ENCODE assay signal across 9 cellular contexts in the genomic region with DNA sequence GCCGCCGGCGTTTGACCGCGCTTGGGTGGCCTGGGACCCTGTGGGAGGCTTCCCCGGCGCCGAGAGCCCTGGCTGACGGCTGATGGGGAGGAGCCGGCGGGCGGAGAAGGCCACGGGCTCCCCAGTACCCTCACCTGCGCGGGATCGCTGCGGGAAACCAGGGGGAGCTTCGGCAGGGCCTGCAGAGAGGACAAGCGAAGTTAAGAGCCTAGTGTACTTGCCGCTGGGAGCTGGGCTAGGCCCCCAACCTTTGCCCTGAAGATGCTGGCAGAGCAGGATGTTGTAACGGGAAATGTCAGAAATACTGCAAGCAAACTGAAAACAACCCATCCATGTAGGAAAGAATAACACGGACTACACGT. TPM values are rescaled to one million over a fixed set of nuclear protein-coding genes. Genes with fewer than 3 reads are reported as not detected.
DNase-seq lines count a peak whose midpoint lies in the region; ATAC-seq and TF ChIP-seq lines count a peak whose summit lies in the region.
"Not testable (repeated sequence)": the region's sequence is repeated elsewhere in the genome, so short reads cannot be mapped to it uniquely, and the experiment has no call there.
"Had no signal": no experiment of that assay in that cellular context is flagged by ENCODE, and none has a peak within 500 bp of the region (broad histone marks: within the 10 kb centered on the region; RNA-seq: fewer than 3 reads in every experiment).

No MANE protein-coding gene starts in this region.

- dilution Hi-C loops in mammary epithelial cell (cut with HindIII; ENCODE audit: low sequenced_read_pairs), result not testable (repeated sequence)

- not testable (repeated sequence) for H4K20me1 ChIP-seq in mammary epithelial cell (ENCODE audit: insufficient read depth, low read length)

- H3K4me3 ChIP-seq in AG04449 (ENCODE audit: low read depth, low read length) (peak overlapping the region; percentile 42), LNCaP clone FGC (ENCODE audit: low read depth, low read length) (peak overlapping the region; percentile 34), mammary epithelial cell (replicated peaks in 1 of 3; ENCODE audit: insufficient read depth in 1 of 3, low read depth in 2 of 3, low read length in 3 of 3) (peak overlapping the region in 1 of 3 experiments; percentile 36), spleen (peak overlapping the region; percentile 18 to 74 (median 40))
- H3K4me3 ChIP-seq in mucosa of descending colon, result not testable (repeated sequence)

- 2% methylated on average over 3 of the region's 23 CpGs for WGBS in mammary epithelial cell (ENCODE audit: low coverage, missing lambda C conversion rate)
- WGBS in spleen, 5 donors, result 0 to 8% (median 0%) methylated on average over 2 to 3 of the region's 23 CpGs

- H3K4me1 Mint-ChIP-seq in activated CD8-positive, alpha-beta T cell treated with anti-CD3 and anti-CD28 coated beads, Interleukin-2, amount 10 ng/mL, durations not matched to agents 7 days and 5 days (ENCODE audit: low read depth), result peaks cover 17% of the 10 kb centered on the region

- in situ Hi-C loops in mammary epithelial cell (cut with MboI; ENCODE audit: low sequenced_read_pairs in 2 of 2), result not testable (repeated sequence)

- not testable (repeated sequence) for H3K9ac ChIP-seq in mammary epithelial cell (ENCODE audit: insufficient read depth, low read length)

- intact Hi-C loops in mammary epithelial cell (cut with micrococcal nuclease); Right ventricle myocardium inferior (cut with DNase I); mucosa of descending colon (cut with DNase I, micrococcal nuclease); spleen (cut with DNase I; ENCODE audit: low total_unique reads): not testable (repeated sequence)

- not testable (repeated sequence) for H3K4me1 ChIP-seq in mammary epithelial cell (ENCODE audit: insufficient read depth, low read length); mucosa of descending colon (ENCODE audit: low read depth)
- H3K4me1 ChIP-seq in spleen, result peaks cover 0 to 13% (median 0%) of the 10 kb centered on the region in 6 donors

- H3K27me3 Mint-ChIP-seq in activated CD8-positive, alpha-beta T cell treated with anti-CD3 and anti-CD28 coated beads, Interleukin-2, amount 10 ng/mL, durations not matched to agents 7 days and 5 days (ENCODE audit: low read depth), result not testable (repeated sequence)

- not testable (repeated sequence) for H3K36me3 Mint-ChIP-seq in activated CD8-positive, alpha-beta T cell treated with anti-CD3 and anti-CD28 coated beads, Interleukin-2, amount 10 ng/mL, durations not matched to agents 7 days and 5 days (ENCODE audit: low read depth)

- H2AFZ ChIP-seq in mammary epithelial cell (ENCODE audit: low read depth, low read length), result peak overlapping the region; percentile 48

- POLR2A ChIA-PET in AG04449 (lab: Yijun Ruan, JAX); activated CD8-positive, alpha-beta T cell treated with anti-CD3 and anti-CD28 coated beads, Interleukin-2, amount 10 ng/mL, durations not matched to agents 7 days and 5 days (lab: Charles Lee): not testable (repeated sequence)

- peak overlapping the region; percentile 90 for H3K27ac Mint-ChIP-seq in activated CD8-positive, alpha-beta T cell treated with anti-CD3 and anti-CD28 coated beads, Interleukin-2, amount 10 ng/mL, durations not matched to agents 7 days and 5 days

- ATAC-seq in GM21528 (IDR thresholded peaks at IDR 0.05; ENCODE audit: low FRiP score, unreplicated experiment), result peak; percentile 40
- peak; percentile 41 for ATAC-seq in activated CD8-positive, alpha-beta T cell treated with anti-CD3 and anti-CD28 coated beads, Interleukin-2, amount 10 ng/mL, durations not matched to agents 7 days and 5 days
- peak; percentile 27 for ATAC-seq in Right ventricle myocardium inferior
- peak; percentile 51 for ATAC-seq in mucosa of descending colon

- not testable (repeated sequence) for TF ChIP-seq CTCF in AG04449 (IDR thresholded peaks at IDR 0.05; ENCODE audit: insufficient read depth, low read length, missing control alignments); LNCaP clone FGC (IDR thresholded peaks at IDR 0.05; ENCODE audit: control insufficient read depth, extremely low read depth, insufficient read depth); mammary epithelial cell (conservative IDR thresholded peaks at IDR 0.05 in 1 of 2, IDR thresholded peaks at IDR 0.05 in 1 of 2; ENCODE audit: extremely low read depth in 1 of 2, insufficient read depth in 1 of 2, low read depth in 1 of 2, low read length in 2 of 2); mucosa of descending colon (IDR thresholded peaks at IDR 0.05); spleen (IDR thresholded peaks at IDR 0.05 in 8 of 11, conservative IDR thresholded peaks at IDR 0.05 in 3 of 11)

- peak overlapping the region; percentile 78 for H3K4me3 Mint-ChIP-seq in activated CD8-positive, alpha-beta T cell treated with anti-CD3 and anti-CD28 coated beads, Interleukin-2, amount 10 ng/mL, durations not matched to agents 7 days and 5 days

- TF ChIP-seq POLR2A in spleen (IDR thresholded peaks at IDR 0.05), result not testable (repeated sequence)

- H3K9me3 Mint-ChIP-seq in activated CD8-positive, alpha-beta T cell treated with anti-CD3 and anti-CD28 coated beads, Interleukin-2, amount 10 ng/mL, durations not matched to agents 7 days and 5 days (ENCODE audit: insufficient read depth), result not testable (repeated sequence)

- H3K9me3 ChIP-seq in mammary epithelial cell (replicated peaks; ENCODE audit: insufficient read depth, low read length); mucosa of descending colon; spleen: not testable (repeated sequence)

- not testable (repeated sequence) for H3K79me2 ChIP-seq in mammary epithelial cell (ENCODE audit: insufficient read depth, low read length)

- not testable (repeated sequence) for H3K27ac ChIP-seq in mammary epithelial cell (ENCODE audit: insufficient read depth, low read depth, low read length)
- peak overlapping the region in 7 of 8 donors; percentile 72 to 84 (median 81) for H3K27ac ChIP-seq in spleen

- H3K36me3 ChIP-seq in mammary epithelial cell (ENCODE audit: insufficient read depth, low read length); mucosa of descending colon (ENCODE audit: low read depth); spleen: not testable (repeated sequence)

- not testable (repeated sequence) for BruUV-seq in mammary epithelial cell (replicated peaks; lab: Mats Ljungman, UMichigan)

- H3K4me2 ChIP-seq in mammary epithelial cell (ENCODE audit: insufficient read depth, low read depth, low read length), result peak overlapping the region; percentile 54

- DNase-seq in AG04449 (ENCODE audit: low read depth, low spot score); LNCaP clone FGC (ENCODE audit: low read depth); activated CD8-positive, alpha-beta T cell treated with anti-CD3 and anti-CD28 coated beads, Interleukin-2, amount 10 ng/mL, durations not matched to agents 7 days and 5 days; mammary epithelial cell; Right ventricle myocardium inferior (ENCODE audit: missing footprints); mucosa of descending colon; spleen: not testable (repeated sequence)

- not testable (repeated sequence) for H3K27me3 ChIP-seq in mammary epithelial cell (ENCODE audit: insufficient read depth, low read length); spleen (replicated peaks in 1 of 7)

- CTCF ChIA-PET in AG04449 (lab: Yijun Ruan, JAX); activated CD8-positive, alpha-beta T cell treated with anti-CD3 and anti-CD28 coated beads, Interleukin-2, amount 10 ng/mL, durations not matched to agents 7 days and 5 days (lab: Charles Lee); mammary epithelial cell (lab: Charles Lee; ENCODE audit: low non-redundant PET): not testable (repeated sequence)

RNA-seq across cellular contexts. Expression of a gene that starts 26.0 kb away (rescaled TPM):
- total RNA-seq in activated CD8-positive, alpha-beta T cell treated with anti-CD3 and anti-CD28 coated beads, Interleukin-2, amount 10 ng/mL, durations not matched to agents 7 days and 5 days, result 1 to 10 TPM; 5.2 to 7.1 TPM
- total RNA-seq in mammary epithelial cell (not detected), Right ventricle myocardium inferior (2.6 TPM), mucosa of descending colon (1 to 10 TPM in 1 of 3 donors, under 1 TPM in 1, not detected in 1; 0.80 to 1.3 TPM), spleen (1 to 10 TPM in 6 of 7 donors, not detected in 1; 1.8 to 3.7 (median 2.4) TPM)
- polyA plus RNA-seq in mammary epithelial cell (0.18 TPM), spleen (under 1 TPM in 1 of 3 donors, not detected in 2; 0.74 TPM)
- polyA minus RNA-seq in mammary epithelial cell, result not detected
- total RNA-seq: A673 had no signal
